ENCODE assay signal across 1 cellular context in the genomic region with DNA sequence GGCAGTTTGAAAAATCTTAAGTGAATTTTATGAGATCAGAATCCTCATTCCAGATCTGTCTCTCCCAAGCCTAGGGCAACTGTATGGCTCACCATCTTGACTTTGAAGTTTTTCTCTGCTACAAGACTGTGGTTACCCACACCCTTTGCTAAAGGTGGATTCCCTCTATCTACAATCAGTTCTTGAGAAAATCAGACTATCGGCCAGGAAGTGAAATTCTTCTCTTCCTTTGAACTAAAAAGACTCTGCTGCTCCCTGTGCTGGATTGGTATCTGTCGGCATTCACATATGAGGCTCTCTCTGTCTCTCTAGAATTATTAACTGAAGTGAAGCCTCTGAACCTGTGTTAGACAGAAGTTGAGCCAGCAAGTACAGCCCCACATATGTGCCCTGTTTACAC.
TF ChIP-seq lines count a peak whose summit lies in the region.

No MANE protein-coding gene starts in this region.

TF ChIP-seq in A549, 52 proteins besides CTCF, POLR2A, EP300 and RAD21 (continued from another document):
- TF ChIP-seq, protein P1, sequence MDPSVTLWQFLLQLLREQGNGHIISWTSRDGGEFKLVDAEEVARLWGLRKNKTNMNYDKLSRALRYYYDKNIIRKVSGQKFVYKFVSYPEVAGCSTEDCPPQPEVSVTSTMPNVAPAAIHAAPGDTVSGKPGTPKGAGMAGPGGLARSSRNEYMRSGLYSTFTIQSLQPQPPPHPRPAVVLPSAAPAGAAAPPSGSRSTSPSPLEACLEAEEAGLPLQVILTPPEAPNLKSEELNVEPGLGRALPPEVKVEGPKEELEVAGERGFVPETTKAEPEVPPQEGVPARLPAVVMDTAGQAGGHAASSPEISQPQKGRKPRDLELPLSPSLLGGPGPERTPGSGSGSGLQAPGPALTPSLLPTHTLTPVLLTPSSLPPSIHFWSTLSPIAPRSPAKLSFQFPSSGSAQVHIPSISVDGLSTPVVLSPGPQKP (IDR thresholded peaks at IDR 0.05; ENCODE audit: low read depth, low read length): no peak
- TF ChIP-seq PHF8 (IDR thresholded peaks at IDR 0.05; ENCODE audit: borderline replicate concordance, low read depth) (no peak), BHLHE40 (IDR thresholded peaks at IDR 0.05; ENCODE audit: low read depth, low read length) (no peak), NR3C1 (IDR thresholded peaks at IDR 0.05) (no peak), NPAS2 (CRISPR knock-in tag; IDR thresholded peaks at IDR 0.05; ENCODE audit: borderline replicate concordance) (no peak), ZSCAN20 (CRISPR knock-in tag; IDR thresholded peaks at IDR 0.05) (no peak), FOXS1 (CRISPR knock-in tag; IDR thresholded peaks at IDR 0.05) (no peak), ESRRA (IDR thresholded peaks at IDR 0.05; ENCODE audit: borderline replicate concordance, low read length) (no peak), HEYL (CRISPR knock-in tag; IDR thresholded peaks at IDR 0.05) (no peak), EHF (CRISPR knock-in tag; IDR thresholded peaks at IDR 0.05) (no peak)
- TF ChIP-seq, protein P2, sequence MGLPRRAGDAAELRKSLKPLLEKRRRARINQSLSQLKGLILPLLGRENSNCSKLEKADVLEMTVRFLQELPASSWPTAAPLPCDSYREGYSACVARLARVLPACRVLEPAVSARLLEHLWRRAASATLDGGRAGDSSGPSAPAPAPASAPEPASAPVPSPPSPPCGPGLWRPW (IDR thresholded peaks at IDR 0.05): no peak
- TF ChIP-seq, protein P3, sequence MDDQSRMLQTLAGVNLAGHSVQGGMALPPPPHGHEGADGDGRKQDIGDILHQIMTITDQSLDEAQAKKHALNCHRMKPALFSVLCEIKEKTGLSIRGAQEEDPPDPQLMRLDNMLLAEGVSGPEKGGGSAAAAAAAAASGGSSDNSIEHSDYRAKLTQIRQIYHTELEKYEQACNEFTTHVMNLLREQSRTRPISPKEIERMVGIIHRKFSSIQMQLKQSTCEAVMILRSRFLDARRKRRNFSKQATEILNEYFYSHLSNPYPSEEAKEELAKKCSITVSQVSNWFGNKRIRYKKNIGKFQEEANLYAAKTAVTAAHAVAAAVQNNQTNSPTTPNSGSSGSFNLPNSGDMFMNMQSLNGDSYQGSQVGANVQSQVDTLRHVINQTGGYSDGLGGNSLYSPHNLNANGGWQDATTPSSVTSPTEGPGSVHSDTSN (IDR thresholded peaks at IDR 0.05): no peak
